Comparison of ENCODE assay signal across 35 cellular contexts in the genomic region with DNA sequence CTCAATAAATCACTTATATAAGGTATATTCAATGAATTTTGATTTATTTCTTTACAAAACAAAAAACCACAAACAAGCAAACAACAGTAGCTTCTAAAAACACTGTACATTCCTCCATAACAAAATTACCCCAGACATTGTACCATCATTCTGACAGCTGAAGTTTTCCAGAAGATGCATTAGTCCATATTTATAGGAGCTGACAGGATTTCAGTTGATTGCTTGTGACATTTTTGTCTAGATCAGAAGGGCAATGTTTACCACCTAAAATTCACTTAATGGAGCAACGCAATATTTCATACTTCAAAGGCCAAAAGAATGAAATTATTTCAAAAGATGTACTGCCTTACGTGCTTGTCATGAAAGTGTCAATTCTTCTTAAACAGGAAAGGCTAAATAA.
"Had no signal": no experiment of that assay in that cellular context is flagged by ENCODE, and none has a peak within 500 bp of the region (broad histone marks: within the 10 kb centered on the region; RNA-seq: fewer than 3 reads in every experiment).

No MANE protein-coding gene starts in this region.

- H3K9me3 Mint-ChIP-seq: activated B cell treated with CpG ODN at 0.5 μM for 24 hours; activated CD4-positive, alpha-beta memory T cell treated with anti-CD3 and anti-CD28 coated beads for 36 hours; activated CD4-positive, alpha-beta T cell treated with anti-CD3 and anti-CD28 coated beads, Interleukin-2, amount 10 ng/mL, durations not matched to agents 24 days and 14 days; activated CD8-positive, alpha-beta T cell treated with anti-CD3 and anti-CD28 coated beads for 36 hours; activated naive CD4-positive, alpha-beta T cell treated with anti-CD3 and anti-CD28 coated beads for 36 hours; activated naive CD4-positive, alpha-beta T cell treated with anti-CD3 and anti-CD28 coated beads, Interleukin-2, amount 50 U/mL, for 24 hours; activated naive CD8-positive, alpha-beta T cell treated with anti-CD3 and anti-CD28 coated beads, Interleukin-2, amount 10 ng/mL, durations not matched to agents 7 days and 5 days; activated naive CD8-positive, alpha-beta T cell treated with anti-CD3 and anti-CD28 coated beads, Interleukin-2, amount 50 U/mL, for 24 hours; activated T-cell treated with anti-CD3 and anti-CD28 coated beads, Interleukin-2, amount 50 U/mL, for 4 hours; activated T-cell treated with anti-CD3 and anti-CD28 coated beads, Interleukin-2, amount 50 U/mL, for 72 hours; activated T-helper 1 cell treated with anti-CD3 and anti-CD28 coated beads, Interleukin-12 subunit alpha, Interleukin-12 subunit beta, Interleukin-2, Interleukin-4 antibody, amounts not matched to agents 30 ng/mL and 10 ng/mL and 1 ng/mL, durations not matched to agents 14 hours and 24 hours and 36 hours; activated T-helper 17 cell treated with anti-CD3 and anti-CD28 coated beads, Interleukin-2, amount 50 U/mL, for 72 hours; T-helper 1 cell treated with Interleukin-12 subunit alpha and Interleukin-12 subunit beta and Interleukin-4 antibody, amounts not matched to agents 30 μg/mL and 1 μg/mL, for 36 hours; T-helper 2 cell treated with Interferon-gamma antibody and Interleukin-4, amounts not matched to agents 5 μg/mL and 100 μg/mL, for 36 hours had no signal

- H3K4me3 Mint-ChIP-seq: activated B cell treated with CpG ODN at 0.5 μM for 24 hours; activated CD4-positive, alpha-beta memory T cell treated with anti-CD3 and anti-CD28 coated beads for 36 hours; activated CD4-positive, alpha-beta T cell treated with anti-CD3 and anti-CD28 coated beads, Interleukin-2, amount 10 ng/mL, durations not matched to agents 24 days and 14 days; activated CD8-positive, alpha-beta T cell treated with anti-CD3 and anti-CD28 coated beads for 36 hours; activated naive CD4-positive, alpha-beta T cell treated with anti-CD3 and anti-CD28 coated beads for 36 hours; activated naive CD4-positive, alpha-beta T cell treated with anti-CD3 and anti-CD28 coated beads, Interleukin-2, amount 50 U/mL, for 24 hours; activated naive CD8-positive, alpha-beta T cell; activated naive CD8-positive, alpha-beta T cell treated with anti-CD3 and anti-CD28 coated beads, Interleukin-2, amount 10 ng/mL, durations not matched to agents 7 days and 5 days; activated naive CD8-positive, alpha-beta T cell treated with anti-CD3 and anti-CD28 coated beads, Interleukin-2, amount 50 U/mL, for 24 hours; activated T-cell treated with anti-CD3 and anti-CD28 coated beads, Interleukin-2, amount 50 U/mL, for 4 hours; activated T-cell treated with anti-CD3 and anti-CD28 coated beads, Interleukin-2, amount 50 U/mL, for 72 hours; activated T-helper 1 cell treated with anti-CD3 and anti-CD28 coated beads, Interleukin-12 subunit alpha, Interleukin-12 subunit beta, Interleukin-2, Interleukin-4 antibody, amounts not matched to agents 30 ng/mL and 10 ng/mL and 1 ng/mL, durations not matched to agents 14 hours and 24 hours and 36 hours; activated T-helper 17 cell treated with anti-CD3 and anti-CD28 coated beads, Interleukin-2, amount 50 U/mL, for 72 hours; T-helper 1 cell treated with Interleukin-12 subunit alpha and Interleukin-12 subunit beta and Interleukin-4 antibody, amounts not matched to agents 30 μg/mL and 1 μg/mL, for 36 hours; T-helper 2 cell treated with Interferon-gamma antibody and Interleukin-4, amounts not matched to agents 5 μg/mL and 100 μg/mL, for 36 hours had no signal

- H3K27ac Mint-ChIP-seq: activated B cell treated with CpG ODN at 0.5 μM for 24 hours; activated CD4-positive, alpha-beta memory T cell treated with anti-CD3 and anti-CD28 coated beads for 36 hours; activated CD4-positive, alpha-beta T cell treated with anti-CD3 and anti-CD28 coated beads, Interleukin-2, amount 10 ng/mL, durations not matched to agents 24 days and 14 days; activated CD8-positive, alpha-beta T cell treated with anti-CD3 and anti-CD28 coated beads for 36 hours; activated naive CD4-positive, alpha-beta T cell treated with anti-CD3 and anti-CD28 coated beads for 36 hours; activated naive CD4-positive, alpha-beta T cell treated with anti-CD3 and anti-CD28 coated beads, Interleukin-2, amount 50 U/mL, for 24 hours; activated naive CD8-positive, alpha-beta T cell; activated naive CD8-positive, alpha-beta T cell treated with anti-CD3 and anti-CD28 coated beads, Interleukin-2, amount 10 ng/mL, durations not matched to agents 7 days and 5 days; activated naive CD8-positive, alpha-beta T cell treated with anti-CD3 and anti-CD28 coated beads, Interleukin-2, amount 50 U/mL, for 24 hours; activated T-cell treated with anti-CD3 and anti-CD28 coated beads, Interleukin-2, amount 50 U/mL, for 72 hours; activated T-helper 1 cell treated with anti-CD3 and anti-CD28 coated beads, Interleukin-12 subunit alpha, Interleukin-12 subunit beta, Interleukin-2, Interleukin-4 antibody, amounts not matched to agents 30 ng/mL and 10 ng/mL and 1 ng/mL, durations not matched to agents 14 hours and 24 hours and 36 hours; activated T-helper 17 cell treated with anti-CD3 and anti-CD28 coated beads, Interleukin-2, amount 50 U/mL, for 72 hours; T-helper 1 cell treated with Interleukin-12 subunit alpha and Interleukin-12 subunit beta and Interleukin-4 antibody, amounts not matched to agents 30 μg/mL and 1 μg/mL, for 36 hours; T-helper 2 cell treated with Interferon-gamma antibody and Interleukin-4, amounts not matched to agents 5 μg/mL and 100 μg/mL, for 36 hours had no signal

- H3K9me3 ChIP-seq: body of pancreas, breast epithelium had no signal

- H3K27me3 ChIP-seq: body of pancreas, brain microvascular endothelial cell, breast epithelium had no signal

- H3K36me3 ChIP-seq: brain microvascular endothelial cell, breast epithelium had no signal

- H3K4me1 Mint-ChIP-seq: activated B cell treated with CpG ODN at 0.5 μM for 24 hours; activated CD4-positive, alpha-beta T cell treated with anti-CD3 and anti-CD28 coated beads, Interleukin-2, amount 10 ng/mL, durations not matched to agents 24 days and 14 days; activated naive CD4-positive, alpha-beta T cell treated with anti-CD3 and anti-CD28 coated beads, Interleukin-2, amount 50 U/mL, for 24 hours; activated T-helper 17 cell treated with anti-CD3 and anti-CD28 coated beads, Interleukin-2, amount 50 U/mL, for 72 hours had no signal

- H3K27me3 Mint-ChIP-seq: activated CD8-positive, alpha-beta T cell treated with anti-CD3 and anti-CD28 coated beads for 36 hours; activated T-helper 17 cell treated with anti-CD3 and anti-CD28 coated beads, Interleukin-2, amount 50 U/mL, for 72 hours had no signal

- H3K27ac ChIP-seq: body of pancreas, brain microvascular endothelial cell, breast epithelium, VCaP had no signal

- H3K36me3 Mint-ChIP-seq: activated CD4-positive, alpha-beta memory T cell treated with anti-CD3 and anti-CD28 coated beads for 36 hours; activated naive CD4-positive, alpha-beta T cell treated with anti-CD3 and anti-CD28 coated beads, Interleukin-2, amount 50 U/mL, for 24 hours; activated naive CD8-positive, alpha-beta T cell treated with anti-CD3 and anti-CD28 coated beads, Interleukin-2, amount 10 ng/mL, durations not matched to agents 7 days and 5 days had no signal

- H3K4me3 ChIP-seq: body of pancreas, breast epithelium had no signal

- H3K4me1 ChIP-seq: body of pancreas, breast epithelium had no signal

- DNase-seq: activated B cell treated with CpG ODN at 0.5 μM for 24 hours; activated CD4-positive, alpha-beta memory T cell treated with anti-CD3 and anti-CD28 coated beads for 36 hours; activated CD4-positive, alpha-beta T cell treated with anti-CD3 and anti-CD28 coated beads for 4 hours; activated CD4-positive, alpha-beta T cell treated with anti-CD3 and anti-CD28 coated beads, Interleukin-2, amount 10 ng/mL, durations not matched to agents 24 days and 14 days; activated CD4-positive, alpha-beta T cell treated with anti-CD3 and anti-CD28 coated beads, Interleukin-2, amount 50 U/mL, for 1 hour; activated CD4-positive, alpha-beta T cell treated with anti-CD3 and anti-CD28 coated beads, Interleukin-2, amount 50 U/mL, for 4 hours; activated CD4-positive, CD25-positive, alpha-beta regulatory T cell treated with anti-CD3 and anti-CD28 coated beads, Interleukin-2, amount 50 U/mL, for 72 hours; activated CD8-positive, alpha-beta memory T cell treated with anti-CD3 and anti-CD28 coated beads, Interleukin-2, amount 50 U/mL, for 4 hours; activated CD8-positive, alpha-beta T cell treated with anti-CD3 and anti-CD28 coated beads for 36 hours; activated effector memory CD4-positive, alpha-beta T cell treated with anti-CD3 and anti-CD28 coated beads, Interleukin-2, amount 50 U/mL, for 16 hours; activated gamma-delta T cell treated with Interleukin-2 at 50 U/mL for 16 hours; activated naive CD4-positive, alpha-beta T cell; activated naive CD4-positive, alpha-beta T cell treated with anti-CD3 and anti-CD28 coated beads for 36 hours; activated naive CD8-positive, alpha-beta T cell treated with anti-CD3 and anti-CD28 coated beads, Interleukin-2, amount 10 ng/mL, durations not matched to agents 7 days and 5 days; activated naive CD8-positive, alpha-beta T cell treated with anti-CD3 and anti-CD28 coated beads, Interleukin-2, amount 50 U/mL, for 24 hours; activated T-cell treated with anti-CD3 and anti-CD28 coated beads for 4 hours; activated T-cell treated with anti-CD3 and anti-CD28 coated beads, Interleukin-2, amount 50 U/mL, for 1 hour; activated T-cell treated with anti-CD3 and anti-CD28 coated beads, Interleukin-2, amount 50 U/mL, for 4 hours; activated T-cell treated with anti-CD3 and anti-CD28 coated beads, Interleukin-2, amount 50 U/mL, for 72 hours; amniotic stem cell; aorta; body of pancreas; brain microvascular endothelial cell; central memory CD4-positive, alpha-beta T cell; T-helper 1 cell; T-helper 2 cell; T-helper 9 cell had no signal

- ATAC-seq: activated CD8-positive, alpha-beta T cell treated with anti-CD3 and anti-CD28 coated beads for 36 hours; activated naive CD8-positive, alpha-beta T cell treated with anti-CD3 and anti-CD28 coated beads, Interleukin-2, amount 50 U/mL, for 24 hours; activated T-cell treated with anti-CD3 and anti-CD28 coated beads, Interleukin-2, amount 50 U/mL, for 4 hours; activated T-cell treated with anti-CD3 and anti-CD28 coated beads, Interleukin-2, amount 50 U/mL, for 72 hours; activated T-helper 17 cell treated with anti-CD3 and anti-CD28 coated beads, Interleukin-2, amount 50 U/mL, for 72 hours; body of pancreas had no signal
